ENCODE assay signal across 8 cellular contexts in the genomic region with DNA sequence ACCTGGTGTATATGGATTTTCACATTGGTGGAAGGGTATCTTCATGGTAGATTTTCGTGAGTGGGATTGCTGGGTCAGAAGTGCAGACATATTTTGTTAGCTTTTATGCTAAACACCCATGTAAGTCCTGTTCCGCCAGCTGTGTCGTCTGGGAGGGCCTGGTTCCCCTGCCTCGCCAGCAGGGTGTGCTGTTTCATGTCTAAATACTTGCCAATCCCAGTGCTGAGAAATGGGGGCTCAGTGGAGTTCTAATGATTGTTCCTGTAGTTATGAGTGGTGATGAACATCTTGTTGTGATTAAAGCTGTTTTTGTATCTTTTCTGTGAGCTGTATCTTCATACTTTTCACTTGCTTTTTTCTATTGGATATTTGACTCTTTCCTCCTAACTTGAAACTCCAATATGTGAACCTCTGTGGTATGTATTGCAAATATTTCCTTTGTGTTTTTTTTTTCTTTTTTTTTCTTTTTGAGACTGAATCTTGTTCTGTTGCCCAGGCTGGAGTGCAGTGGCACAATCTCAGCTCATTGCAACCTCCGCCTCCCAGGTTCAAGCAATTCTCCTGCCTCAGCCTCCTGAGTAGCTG. TPM values are rescaled to one million over a fixed set of nuclear protein-coding genes. Genes with fewer than 3 reads are reported as not detected.
A peak's percentile ranks its signal among the peaks of the same experiment; 100 is the strongest.
DNase-seq lines count a peak whose midpoint lies in the region; ATAC-seq and TF ChIP-seq lines count a peak whose summit lies in the region.

No MANE protein-coding gene starts in this region.

- no peak overlapping the region for H3K4me3 Mint-ChIP-seq in progenitor cell of endocrine pancreas (ENCODE audit: low read depth)

- TF ChIP-seq CTCF in esophagus squamous epithelium (IDR thresholded peaks at IDR 0.05) = peak; percentile 9 to 75 (median 50)
- peak; percentile 59 for TF ChIP-seq CTCF in progenitor cell of endocrine pancreas (IDR thresholded peaks at IDR 0.05; ENCODE audit: unreplicated experiment)

- peaks cover 3% of the 10 kb centered on the region for H3K4me1 Mint-ChIP-seq in progenitor cell of endocrine pancreas (ENCODE audit: low read depth)

- no peaks in the 10 kb centered on the region for H3K9me3 ChIP-seq in esophagus squamous epithelium

- 60 to 64% methylated on average over 5 of the region's 5 CpGs for WGBS in esophagus squamous epithelium, 2 donors

- TF ChIP-seq POLR2A in esophagus squamous epithelium (IDR thresholded peaks at IDR 0.05) = no peak

- H3K36me3 Mint-ChIP-seq in progenitor cell of endocrine pancreas (ENCODE audit: insufficient read depth) = peaks cover 24% of the 10 kb centered on the region

- DNase-seq in ELF-1 (ENCODE audit: low read depth, low spot score) (peak; percentile 68), esophagus squamous epithelium (lab: John Stamatoyannopoulos, UW) (no peak), progenitor cell of endocrine pancreas (ENCODE audit: low spot score, unreplicated experiment) (no peak)
- peak; percentile 46 for DNase-seq in Jurkat, Clone E6-1 (ENCODE audit: low read depth, low spot score)
- DNase-seq in activated CD4-positive, alpha-beta T cell treated with anti-CD3 and anti-CD28 coated beads for 4 hours = peak; percentile 11 to 28

- H3K27ac ChIP-seq in esophagus squamous epithelium = no peak overlapping the region

- H3K4me3 ChIP-seq in Jurkat, Clone E6-1 (ENCODE audit: low read length) = no peak overlapping the region
- no peak overlapping the region for H3K4me3 ChIP-seq in esophagus squamous epithelium

- peaks cover 0 to 28% (median 0%) of the 10 kb centered on the region in 3 donors for H3K36me3 ChIP-seq in esophagus squamous epithelium

- peaks cover 8 to 37% (median 9%) of the 10 kb centered on the region in 3 donors for H3K4me1 ChIP-seq in esophagus squamous epithelium

- H3K9me3 Mint-ChIP-seq in progenitor cell of endocrine pancreas (ENCODE audit: low read depth) = peaks cover 7% of the 10 kb centered on the region

- peak overlapping the region; percentile 39 for H3K27ac Mint-ChIP-seq in progenitor cell of endocrine pancreas

- no peaks in the 10 kb centered on the region for H3K27me3 ChIP-seq in esophagus squamous epithelium

- ATAC-seq in GM19463 (IDR thresholded peaks at IDR 0.05; ENCODE audit: unreplicated experiment) = no peak
- no peak for ATAC-seq in HG03571 (IDR thresholded peaks at IDR 0.05; ENCODE audit: unreplicated experiment)
- no peak for ATAC-seq in GM19395 (IDR thresholded peaks at IDR 0.05; ENCODE audit: unreplicated experiment)

- intact Hi-C loops in esophagus squamous epithelium (cut with DNase I) = no loop called here

- H3K27me3 Mint-ChIP-seq in progenitor cell of endocrine pancreas = no peaks in the 10 kb centered on the region

RNA-seq across cellular contexts. Expression of gene KDM4B, which starts 32.7 kb away (rescaled TPM):
- polyA plus RNA-seq in Jurkat, Clone E6-1 (2012; ENCODE audit: insufficient read depth, insufficient read length) = 21.5 TPM
- total RNA-seq in esophagus squamous epithelium (10 to 100 TPM; 14.0 to 39.9 (median 19.5) TPM), progenitor cell of endocrine pancreas (59.6 TPM in 2 replicates)

Comparison
In these comparisons a context has a peak if more than half of its experiments do, and no peak if none do; other contexts are left out.
1. DNase-seq: peak in ELF-1 (single experiment), Jurkat, Clone E6-1 (single experiment) and activated CD4-positive, alpha-beta T cell treated with anti-CD3 and anti-CD28 coated beads for 4 hours (2 of 2); none in esophagus squamous epithelium (single experiment) and progenitor cell of endocrine pancreas (single experiment).